ENCODE assay signal across 8 cellular contexts in genomic region chr14:91419044-91419397, GRCh38. TPM values are rescaled to one million over a fixed set of nuclear protein-coding genes. Genes with fewer than 3 reads are reported as not detected.
DNase-seq lines count a peak whose midpoint lies in the region; ATAC-seq and TF ChIP-seq lines count a peak whose summit lies in the region.

No MANE protein-coding gene starts in this region.

- H4K20me1 ChIP-seq in GM23248 (ENCODE audit: insufficient read depth) (no peaks in the 10 kb centered on the region), OCI-LY1 (ENCODE audit: insufficient read depth, low read length) (no peaks in the 10 kb centered on the region)

- 0 out of 2 replicates have a peak, but pooled peaks cover 6% of the 10 kb centered on the region for H3F3A ChIP-seq in GM23248 (ENCODE audit: insufficient read depth)
- no peaks in the 10 kb centered on the region for H3F3A ChIP-seq in OCI-LY1 (ENCODE audit: insufficient read depth, low read length)

- H3K9me3 ChIP-seq in GM23248 (ENCODE audit: low read depth) = no peaks in the 10 kb centered on the region
- H3K9me3 ChIP-seq in OCI-LY1 (ENCODE audit: low read length) = no peaks in the 10 kb centered on the region
- no peaks in the 10 kb centered on the region for H3K9me3 ChIP-seq in spleen

- ATAC-seq in HG02885 (IDR thresholded peaks at IDR 0.05; ENCODE audit: poor library complexity, unreplicated experiment) = no peak
- ATAC-seq in HG02798 (IDR thresholded peaks at IDR 0.05; ENCODE audit: poor library complexity, unreplicated experiment) = no peak

- H3K4me3 ChIP-seq in GM23248 (peak overlapping the region; percentile 63), OCI-LY1 (ENCODE audit: low read depth, low read length, poor library complexity, severe bottlenecking) (peak overlapping the region; percentile 37), spleen (peak overlapping the region in 5 of 8 donors; percentile 81 to 96 (median 95))

- H3K4me1 Mint-ChIP-seq in chondrocyte (ENCODE audit: low read depth) = peaks cover 28% of the 10 kb centered on the region

- H3K4me3 Mint-ChIP-seq in chondrocyte (ENCODE audit: unreplicated experiment) = no peak overlapping the region

- WGBS in GM23248 (ENCODE audit: low coverage in 1 of 2, low lambda C conversion rate in 2 of 2, missing lambda C conversion rate in 2 of 2), 2 experiments = 21 to 26% methylated on average over 12 of the region's 12 CpGs
- WGBS in spleen, 5 donors = 18 to 35% (median 24%) methylated on average over 12 of the region's 12 CpGs

- H3K9ac ChIP-seq in GM23248 = no peak overlapping the region
- H3K9ac ChIP-seq in OCI-LY1 (ENCODE audit: low read length) = peak overlapping the region; percentile 28; the same call in 1 of the 2 replicates

- H3K36me3 Mint-ChIP-seq in chondrocyte (ENCODE audit: low read depth) = no peaks in the 10 kb centered on the region

- no peak overlapping the region for H3K27ac Mint-ChIP-seq in chondrocyte (ENCODE audit: unreplicated experiment)

- H3K27me3 Mint-ChIP-seq in chondrocyte (ENCODE audit: low read depth) = peaks cover 5% of the 10 kb centered on the region

- H3K36me3 ChIP-seq in GM23248 (ENCODE audit: low read depth) (no peaks in the 10 kb centered on the region), OCI-LY1 (ENCODE audit: insufficient read depth, low read length) (peaks cover 28% of the 10 kb centered on the region), spleen (peaks cover 0 to 11% (median 0%) of the 10 kb centered on the region in 6 donors)

- H3K4me2 ChIP-seq in GM23248 (ENCODE audit: unreplicated experiment) (peak overlapping the region; percentile 78), OCI-LY1 (ENCODE audit: low read length) (peak overlapping the region; percentile 49)

- H3K4me1 ChIP-seq in GM23248 (ENCODE audit: insufficient read depth) (no peaks in the 10 kb centered on the region), OCI-LY1 (ENCODE audit: insufficient read depth, low read length, severe bottlenecking) (peaks cover 36% of the 10 kb centered on the region), spleen (peaks cover 19 to 60% (median 43%) of the 10 kb centered on the region in 6 donors)

- H3K27me3 ChIP-seq in GM23248 (replicated peaks; ENCODE audit: insufficient read depth) (peaks cover 31% of the 10 kb centered on the region), OCI-LY1 (ENCODE audit: insufficient read depth, low read length) (no peaks in the 10 kb centered on the region), spleen (replicated peaks in 1 of 7) (no peaks in the 10 kb centered on the region)

- H3K9me2 ChIP-seq in GM23248 (ENCODE audit: insufficient read depth) = no peaks in the 10 kb centered on the region
- no peaks in the 10 kb centered on the region for H3K9me2 ChIP-seq in OCI-LY1 (ENCODE audit: low read depth, low read length)

- H3K9me3 Mint-ChIP-seq in chondrocyte (ENCODE audit: low read depth) = no peaks in the 10 kb centered on the region

- peak; percentile 7 for DNase-seq in GM23248
- DNase-seq in chondrocyte (ENCODE audit: low spot score) = no peak
- DNase-seq in spleen = no peak
- DNase-seq in cerebellum (ENCODE audit: low spot score) = no peak
- DNase-seq in NCI-H748 treated with DMSO at 0.1 percent for 48 hours (lab: John Stamatoyannopoulos, UW) = no peak

- TF ChIP-seq POLR2A in spleen (IDR thresholded peaks at IDR 0.05) = no peak

- in situ Hi-C loops in GM23248 (cut with MboI) = no loop called here

- H3K79me2 ChIP-seq in GM23248 (ENCODE audit: insufficient read depth) (no peaks in the 10 kb centered on the region), OCI-LY1 (ENCODE audit: insufficient read depth, low read length) (peaks cover 24% of the 10 kb centered on the region)

- H3K27ac ChIP-seq in GM23248 = no peak overlapping the region
- peak overlapping the region; percentile 84 for H3K27ac ChIP-seq in OCI-LY1 (ENCODE audit: low read depth, low read length, poor library complexity, severe bottlenecking)
- H3K27ac ChIP-seq in spleen = peak overlapping the region; percentile 3 to 94 (median 83)

- H2AFZ ChIP-seq in GM23248 = 0 out of 2 replicates have a peak overlapping the region, but pooled peaks have one; percentile 78
- no peak overlapping the region for H2AFZ ChIP-seq in OCI-LY1 (ENCODE audit: low read length)

- TF ChIP-seq CTCF in OCI-LY1 (IDR thresholded peaks at IDR 0.05; ENCODE audit: low read length) (no peak), chondrocyte (IDR thresholded peaks at IDR 0.05) (peak; percentile 74), spleen (IDR thresholded peaks at IDR 0.05 in 8 of 11, conservative IDR thresholded peaks at IDR 0.05 in 3 of 11) (peak in 4 of 11 experiments; percentile 23 to 64 (median 44))

- intact Hi-C loops in spleen (cut with DNase I; ENCODE audit: low total_unique reads) = loop anchor here (5.0 to 10.0 kb wide), 2 partner anchors 54 to 92 kb away; no protein-coding TSS in a partner anchor

RNA-seq across cellular contexts. Expression of gene CCDC88C, which starts 1.4 kb away (rescaled TPM):
- total RNA-seq in GM23248 (2014; rRNA removed; shearing (Covaris generic)) = not detected in 2 replicates
- polyA plus RNA-seq in GM23248 (2016; fragmentation: Nextera tagmentation; extraction: Ambion mirVana) = 0.06 TPM in 1 of 2 replicates, not detected in the other
- 1.1 to 3.6 TPM (median 2.3 TPM) in 3 replicates for total RNA-seq in chondrocyte
- total RNA-seq in spleen = 100 to 1,000 TPM in 6 of 7 donors, 10 to 100 TPM in 1; 96.4 to 136 (median 107) TPM
- polyA plus RNA-seq in spleen = 10 to 100 TPM; 23.2 to 38.4 (median 29.8) TPM
- total RNA-seq in cerebellum = 39.0 TPM

Comparison
In these comparisons a context has a peak if more than half of its experiments do, and no peak if none do; other contexts are left out.
1. H3K4me3 ChIP-seq: peak in every context shown above with its lines; median percentile 95 in spleen; 63 in GM23248; 37 in OCI-LY1.